Comparison of ENCODE assay signal across 1 cellular context in the genomic region with DNA sequence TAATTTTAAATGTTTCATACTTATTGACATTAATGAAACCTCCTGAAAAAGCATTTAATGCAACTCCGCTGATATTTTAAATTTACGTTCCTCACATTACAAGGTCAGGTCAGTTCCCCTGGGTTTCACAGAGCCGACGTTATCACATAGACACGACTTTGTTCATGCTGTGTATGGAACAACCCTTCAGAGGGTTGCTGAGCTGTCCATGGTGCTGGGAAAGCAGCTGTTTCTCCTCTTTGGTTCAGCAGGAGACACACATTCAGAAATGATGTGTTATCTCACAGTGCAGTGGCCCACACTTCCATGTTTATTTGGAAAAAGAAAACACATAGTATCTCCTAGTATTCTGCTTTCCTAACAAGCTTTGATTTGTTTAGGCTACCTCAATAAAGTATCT.
A peak's percentile ranks its signal among the peaks of the same experiment; 100 is the strongest.
TF ChIP-seq lines count a peak whose summit lies in the region.

No MANE protein-coding gene starts in this region.

TF ChIP-seq in HepG2, 621 proteins besides CTCF, POLR2A, EP300 and RAD21 (continued from another document and continues in another):
- TF ChIP-seq, protein P1, sequence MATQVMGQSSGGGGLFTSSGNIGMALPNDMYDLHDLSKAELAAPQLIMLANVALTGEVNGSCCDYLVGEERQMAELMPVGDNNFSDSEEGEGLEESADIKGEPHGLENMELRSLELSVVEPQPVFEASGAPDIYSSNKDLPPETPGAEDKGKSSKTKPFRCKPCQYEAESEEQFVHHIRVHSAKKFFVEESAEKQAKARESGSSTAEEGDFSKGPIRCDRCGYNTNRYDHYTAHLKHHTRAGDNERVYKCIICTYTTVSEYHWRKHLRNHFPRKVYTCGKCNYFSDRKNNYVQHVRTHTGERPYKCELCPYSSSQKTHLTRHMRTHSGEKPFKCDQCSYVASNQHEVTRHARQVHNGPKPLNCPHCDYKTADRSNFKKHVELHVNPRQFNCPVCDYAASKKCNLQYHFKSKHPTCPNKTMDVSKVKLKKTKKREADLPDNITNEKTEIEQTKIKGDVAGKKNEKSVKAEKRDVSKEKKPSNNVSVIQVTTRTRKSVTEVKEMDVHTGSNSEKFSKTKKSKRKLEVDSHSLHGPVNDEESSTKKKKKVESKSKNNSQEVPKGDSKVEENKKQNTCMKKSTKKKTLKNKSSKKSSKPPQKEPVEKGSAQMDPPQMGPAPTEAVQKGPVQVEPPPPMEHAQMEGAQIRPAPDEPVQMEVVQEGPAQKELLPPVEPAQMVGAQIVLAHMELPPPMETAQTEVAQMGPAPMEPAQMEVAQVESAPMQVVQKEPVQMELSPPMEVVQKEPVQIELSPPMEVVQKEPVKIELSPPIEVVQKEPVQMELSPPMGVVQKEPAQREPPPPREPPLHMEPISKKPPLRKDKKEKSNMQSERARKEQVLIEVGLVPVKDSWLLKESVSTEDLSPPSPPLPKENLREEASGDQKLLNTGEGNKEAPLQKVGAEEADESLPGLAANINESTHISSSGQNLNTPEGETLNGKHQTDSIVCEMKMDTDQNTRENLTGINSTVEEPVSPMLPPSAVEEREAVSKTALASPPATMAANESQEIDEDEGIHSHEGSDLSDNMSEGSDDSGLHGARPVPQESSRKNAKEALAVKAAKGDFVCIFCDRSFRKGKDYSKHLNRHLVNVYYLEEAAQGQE (IDR thresholded peaks at IDR 0.05; ENCODE audit: borderline replicate concordance in 1 of 2, low read depth in 1 of 2, low read length in 2 of 2), result peak; percentile 90 to 99
- TF ChIP-seq, protein P2, sequence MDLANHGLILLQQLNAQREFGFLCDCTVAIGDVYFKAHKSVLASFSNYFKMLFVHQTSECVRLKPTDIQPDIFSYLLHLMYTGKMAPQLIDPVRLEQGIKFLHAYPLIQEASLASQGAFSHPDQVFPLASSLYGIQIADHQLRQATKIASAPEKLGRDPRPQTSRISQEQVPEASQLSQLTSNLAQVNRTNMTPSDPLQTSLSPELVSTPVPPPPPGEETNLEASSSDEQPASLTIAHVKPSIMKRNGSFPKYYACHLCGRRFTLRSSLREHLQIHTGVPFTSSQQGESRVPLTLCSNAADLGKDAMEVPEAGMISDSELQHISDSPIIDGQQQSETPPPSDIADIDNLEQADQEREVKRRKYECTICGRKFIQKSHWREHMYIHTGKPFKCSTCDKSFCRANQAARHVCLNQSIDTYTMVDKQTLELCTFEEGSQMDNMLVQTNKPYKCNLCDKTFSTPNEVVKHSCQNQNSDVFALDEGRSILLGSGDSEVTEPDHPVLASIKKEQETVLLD (CRISPR knock-in tag; IDR thresholded peaks at IDR 0.05; ENCODE audit: low read depth), result no peak
- no peak for TF ChIP-seq ZMYM4 (CRISPR knock-in tag; IDR thresholded peaks at IDR 0.05)
- no peak for TF ChIP-seq ZNF383 (CRISPR knock-in tag; IDR thresholded peaks at IDR 0.05; ENCODE audit: borderline replicate concordance)
- TF ChIP-seq TCF12 (IDR thresholded peaks at IDR 0.05), result no peak
- no peak for TF ChIP-seq TCF12 (CRISPR knock-in tag; IDR thresholded peaks at IDR 0.05)
- no peak for TF ChIP-seq KDM6A (CRISPR knock-in tag; IDR thresholded peaks at IDR 0.05; ENCODE audit: low read depth)
- TF ChIP-seq ZMAT3 (CRISPR knock-in tag; conservative IDR thresholded peaks at IDR 0.05), result no peak
- TF ChIP-seq WIZ (CRISPR knock-in tag; IDR thresholded peaks at IDR 0.05), result peak; percentile 98; the same call in 1 of the 2 replicates
- no peak for TF ChIP-seq ZNF33A (CRISPR knock-in tag; IDR thresholded peaks at IDR 0.05; ENCODE audit: borderline replicate concordance)
- TF ChIP-seq ZNF101 (CRISPR knock-in tag; IDR thresholded peaks at IDR 0.05; ENCODE audit: borderline replicate concordance, low read depth), result no peak
- TF ChIP-seq ZNF772 (CRISPR knock-in tag; IDR thresholded peaks at IDR 0.05), result no peak
- peak; percentile 63; the same call in 1 of the 2 replicates for TF ChIP-seq HDAC2 (CRISPR knock-in tag; IDR thresholded peaks at IDR 0.05)
- TF ChIP-seq SP5 (CRISPR knock-in tag; IDR thresholded peaks at IDR 0.05; ENCODE audit: borderline replicate concordance, low read depth), result no peak
- no peak for TF ChIP-seq SMYD3 (CRISPR knock-in tag; IDR thresholded peaks at IDR 0.05)
- no peak for TF ChIP-seq DPF2 (CRISPR knock-in tag; IDR thresholded peaks at IDR 0.05; ENCODE audit: borderline replicate concordance, low read depth)
- peak; percentile 29; the same call in 1 of the 2 replicates for TF ChIP-seq ZNF12 (CRISPR knock-in tag; IDR thresholded peaks at IDR 0.05)
- TF ChIP-seq, protein P3, sequence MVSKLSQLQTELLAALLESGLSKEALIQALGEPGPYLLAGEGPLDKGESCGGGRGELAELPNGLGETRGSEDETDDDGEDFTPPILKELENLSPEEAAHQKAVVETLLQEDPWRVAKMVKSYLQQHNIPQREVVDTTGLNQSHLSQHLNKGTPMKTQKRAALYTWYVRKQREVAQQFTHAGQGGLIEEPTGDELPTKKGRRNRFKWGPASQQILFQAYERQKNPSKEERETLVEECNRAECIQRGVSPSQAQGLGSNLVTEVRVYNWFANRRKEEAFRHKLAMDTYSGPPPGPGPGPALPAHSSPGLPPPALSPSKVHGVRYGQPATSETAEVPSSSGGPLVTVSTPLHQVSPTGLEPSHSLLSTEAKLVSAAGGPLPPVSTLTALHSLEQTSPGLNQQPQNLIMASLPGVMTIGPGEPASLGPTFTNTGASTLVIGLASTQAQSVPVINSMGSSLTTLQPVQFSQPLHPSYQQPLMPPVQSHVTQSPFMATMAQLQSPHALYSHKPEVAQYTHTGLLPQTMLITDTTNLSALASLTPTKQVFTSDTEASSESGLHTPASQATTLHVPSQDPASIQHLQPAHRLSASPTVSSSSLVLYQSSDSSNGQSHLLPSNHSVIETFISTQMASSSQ (IDR thresholded peaks at IDR 0.05; ENCODE audit: low read depth), result no peak
- TF ChIP-seq, protein P3 (CRISPR knock-in tag; IDR thresholded peaks at IDR 0.05; ENCODE audit: borderline replicate concordance), result no peak
- TF ChIP-seq, protein P4, sequence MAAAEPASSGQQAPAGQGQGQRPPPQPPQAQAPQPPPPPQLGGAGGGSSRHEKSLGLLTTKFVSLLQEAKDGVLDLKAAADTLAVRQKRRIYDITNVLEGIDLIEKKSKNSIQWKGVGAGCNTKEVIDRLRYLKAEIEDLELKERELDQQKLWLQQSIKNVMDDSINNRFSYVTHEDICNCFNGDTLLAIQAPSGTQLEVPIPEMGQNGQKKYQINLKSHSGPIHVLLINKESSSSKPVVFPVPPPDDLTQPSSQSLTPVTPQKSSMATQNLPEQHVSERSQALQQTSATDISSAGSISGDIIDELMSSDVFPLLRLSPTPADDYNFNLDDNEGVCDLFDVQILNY (CRISPR knock-in tag; conservative IDR thresholded peaks at IDR 0.05), result no peak
- TF ChIP-seq ZNF720 (CRISPR knock-in tag; IDR thresholded peaks at IDR 0.05), result no peak
- TF ChIP-seq ZC3H4 (CRISPR knock-in tag; IDR thresholded peaks at IDR 0.05; ENCODE audit: borderline replicate concordance), result no peak
- TF ChIP-seq IRX3 (CRISPR knock-in tag; IDR thresholded peaks at IDR 0.05; ENCODE audit: borderline replicate concordance, low read depth), result no peak
- TF ChIP-seq, protein P5, sequence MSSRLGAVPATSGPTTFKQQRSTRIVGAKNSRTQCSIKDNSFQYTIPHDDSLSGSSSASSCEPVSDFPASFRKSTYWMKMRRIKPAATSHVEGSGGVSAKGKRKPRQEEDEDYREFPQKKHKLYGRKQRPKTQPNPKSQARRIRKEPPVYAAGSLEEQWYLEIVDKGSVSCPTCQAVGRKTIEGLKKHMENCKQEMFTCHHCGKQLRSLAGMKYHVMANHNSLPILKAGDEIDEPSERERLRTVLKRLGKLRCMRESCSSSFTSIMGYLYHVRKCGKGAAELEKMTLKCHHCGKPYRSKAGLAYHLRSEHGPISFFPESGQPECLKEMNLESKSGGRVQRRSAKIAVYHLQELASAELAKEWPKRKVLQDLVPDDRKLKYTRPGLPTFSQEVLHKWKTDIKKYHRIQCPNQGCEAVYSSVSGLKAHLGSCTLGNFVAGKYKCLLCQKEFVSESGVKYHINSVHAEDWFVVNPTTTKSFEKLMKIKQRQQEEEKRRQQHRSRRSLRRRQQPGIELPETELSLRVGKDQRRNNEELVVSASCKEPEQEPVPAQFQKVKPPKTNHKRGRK (CRISPR knock-in tag; IDR thresholded peaks at IDR 0.05), result no peak
- no peak for TF ChIP-seq PAF1 (CRISPR knock-in tag; IDR thresholded peaks at IDR 0.05)
- TF ChIP-seq, protein P6, sequence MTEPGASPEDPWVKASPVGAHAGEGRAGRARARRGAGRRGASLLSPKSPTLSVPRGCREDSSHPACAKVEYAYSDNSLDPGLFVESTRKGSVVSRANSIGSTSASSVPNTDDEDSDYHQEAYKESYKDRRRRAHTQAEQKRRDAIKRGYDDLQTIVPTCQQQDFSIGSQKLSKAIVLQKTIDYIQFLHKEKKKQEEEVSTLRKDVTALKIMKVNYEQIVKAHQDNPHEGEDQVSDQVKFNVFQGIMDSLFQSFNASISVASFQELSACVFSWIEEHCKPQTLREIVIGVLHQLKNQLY (CRISPR knock-in tag; IDR thresholded peaks at IDR 0.05), result no peak
- no peak for TF ChIP-seq NCOA5 (CRISPR knock-in tag; IDR thresholded peaks at IDR 0.05)
- TF ChIP-seq KLF16 (CRISPR knock-in tag; IDR thresholded peaks at IDR 0.05), result 0 out of 4 replicates have a peak, but pooled peaks of 1 of the 2 experiments have one; percentile 34
- TF ChIP-seq, protein P7, sequence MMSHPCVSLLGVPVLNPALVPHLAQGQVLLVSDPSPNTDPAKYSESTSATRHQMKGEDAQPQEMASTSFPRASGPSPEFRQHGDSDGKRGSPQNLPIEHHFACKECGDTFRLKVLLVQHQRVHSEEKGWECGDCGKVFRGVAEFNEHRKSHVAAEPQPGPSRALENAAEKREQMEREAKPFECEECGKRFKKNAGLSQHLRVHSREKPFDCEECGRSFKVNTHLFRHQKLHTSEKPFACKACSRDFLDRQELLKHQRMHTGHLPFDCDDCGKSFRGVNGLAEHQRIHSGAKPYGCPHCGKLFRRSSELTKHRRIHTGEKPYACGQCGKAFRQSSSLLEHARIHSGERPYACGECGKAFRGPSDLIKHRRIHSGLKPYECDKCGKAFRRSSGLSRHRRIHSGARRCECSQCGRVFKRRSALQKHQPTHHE (CRISPR knock-in tag; IDR thresholded peaks at IDR 0.05; ENCODE audit: borderline replicate concordance), result no peak
- no peak for TF ChIP-seq ZNF670 (CRISPR knock-in tag; IDR thresholded peaks at IDR 0.05; ENCODE audit: borderline replicate concordance)
- TF ChIP-seq ZSCAN9 (CRISPR knock-in tag; IDR thresholded peaks at IDR 0.05; ENCODE audit: borderline replicate concordance), result peak; percentile 57; the same call in 1 of the 2 replicates
- TF ChIP-seq, protein P8, sequence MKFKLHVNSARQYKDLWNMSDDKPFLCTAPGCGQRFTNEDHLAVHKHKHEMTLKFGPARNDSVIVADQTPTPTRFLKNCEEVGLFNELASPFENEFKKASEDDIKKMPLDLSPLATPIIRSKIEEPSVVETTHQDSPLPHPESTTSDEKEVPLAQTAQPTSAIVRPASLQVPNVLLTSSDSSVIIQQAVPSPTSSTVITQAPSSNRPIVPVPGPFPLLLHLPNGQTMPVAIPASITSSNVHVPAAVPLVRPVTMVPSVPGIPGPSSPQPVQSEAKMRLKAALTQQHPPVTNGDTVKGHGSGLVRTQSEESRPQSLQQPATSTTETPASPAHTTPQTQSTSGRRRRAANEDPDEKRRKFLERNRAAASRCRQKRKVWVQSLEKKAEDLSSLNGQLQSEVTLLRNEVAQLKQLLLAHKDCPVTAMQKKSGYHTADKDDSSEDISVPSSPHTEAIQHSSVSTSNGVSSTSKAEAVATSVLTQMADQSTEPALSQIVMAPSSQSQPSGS (CRISPR knock-in tag; IDR thresholded peaks at IDR 0.05), result no peak
- TF ChIP-seq ZNF367 (CRISPR knock-in tag; IDR thresholded peaks at IDR 0.05; ENCODE audit: borderline replicate concordance), result no peak
- TF ChIP-seq, protein P9, sequence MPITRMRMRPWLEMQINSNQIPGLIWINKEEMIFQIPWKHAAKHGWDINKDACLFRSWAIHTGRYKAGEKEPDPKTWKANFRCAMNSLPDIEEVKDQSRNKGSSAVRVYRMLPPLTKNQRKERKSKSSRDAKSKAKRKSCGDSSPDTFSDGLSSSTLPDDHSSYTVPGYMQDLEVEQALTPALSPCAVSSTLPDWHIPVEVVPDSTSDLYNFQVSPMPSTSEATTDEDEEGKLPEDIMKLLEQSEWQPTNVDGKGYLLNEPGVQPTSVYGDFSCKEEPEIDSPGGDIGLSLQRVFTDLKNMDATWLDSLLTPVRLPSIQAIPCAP (CRISPR knock-in tag; IDR thresholded peaks at IDR 0.05; ENCODE audit: low read depth), result no peak
- peak; percentile 51; the same call in 1 of the 2 replicates for TF ChIP-seq RARA (CRISPR knock-in tag; IDR thresholded peaks at IDR 0.05)
- TF ChIP-seq, protein P10, sequence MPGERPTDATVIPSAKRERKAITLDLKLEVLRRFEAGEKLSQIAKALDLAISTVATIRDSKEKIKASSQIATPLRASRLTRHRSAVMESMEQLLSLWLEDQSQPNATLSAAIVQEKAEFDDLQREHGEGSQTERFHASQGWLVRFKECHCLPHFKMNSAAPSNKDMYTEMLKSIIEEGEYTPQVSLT (CRISPR knock-in tag; IDR thresholded peaks at IDR 0.05; ENCODE audit: borderline replicate concordance, low read depth), result no peak
- no peak for TF ChIP-seq GTF2F1 (IDR thresholded peaks at IDR 0.05; ENCODE audit: low read length)
- TF ChIP-seq KDM3A (CRISPR knock-in tag; IDR thresholded peaks at IDR 0.05; ENCODE audit: low read depth), result no peak
